ENCODE assay signal across 1 cellular context in the genomic region with DNA sequence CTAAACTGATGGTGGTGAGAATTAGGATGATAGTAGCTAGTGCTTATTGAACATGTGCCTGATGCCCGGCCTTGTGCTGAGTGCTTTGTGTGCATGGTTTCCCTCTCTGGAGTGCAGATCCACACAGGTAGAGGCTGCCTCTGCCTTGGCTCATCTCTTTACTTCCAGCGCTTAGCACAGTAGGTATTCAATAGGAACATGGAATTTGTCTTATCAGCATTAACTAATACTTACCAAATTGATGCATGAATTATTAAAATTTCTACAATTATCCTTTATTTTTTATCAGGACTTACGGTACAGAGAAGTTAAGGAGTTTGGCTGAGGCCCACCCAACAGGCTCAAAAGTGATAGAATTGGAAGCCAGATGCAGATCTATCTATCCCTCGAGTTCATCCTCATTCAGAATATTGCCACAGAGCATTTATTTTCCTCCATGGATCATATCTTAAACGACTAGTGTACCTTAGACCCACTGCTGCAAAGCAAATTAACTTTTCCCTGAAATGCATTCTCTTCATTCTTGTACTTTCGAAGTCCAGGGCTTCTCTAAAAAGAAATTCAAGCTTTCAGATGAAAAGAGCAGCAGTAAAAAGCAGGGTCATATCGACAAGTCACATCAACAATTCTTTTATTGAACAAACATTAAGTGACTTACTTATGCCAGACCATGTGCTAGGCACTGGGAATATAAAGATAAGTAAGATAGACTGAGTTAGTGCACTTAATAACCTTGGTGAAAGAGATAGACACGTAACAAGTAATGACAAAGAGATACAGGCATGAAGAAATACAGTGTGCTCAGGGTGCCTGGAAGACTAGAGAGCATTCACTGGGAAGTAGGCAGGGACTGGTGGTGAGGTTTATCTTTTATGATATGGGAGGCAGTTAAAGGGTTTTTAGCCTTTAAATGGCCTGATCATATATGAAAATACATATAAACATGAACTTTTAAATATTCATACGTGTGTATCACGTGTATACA.
TF ChIP-seq lines count a peak whose summit lies in the region.

No MANE protein-coding gene starts in this region.

TF ChIP-seq in HepG2, 621 proteins besides CTCF, POLR2A, EP300 and RAD21 (continued from another document and continues in another):
- TF ChIP-seq, protein P1, sequence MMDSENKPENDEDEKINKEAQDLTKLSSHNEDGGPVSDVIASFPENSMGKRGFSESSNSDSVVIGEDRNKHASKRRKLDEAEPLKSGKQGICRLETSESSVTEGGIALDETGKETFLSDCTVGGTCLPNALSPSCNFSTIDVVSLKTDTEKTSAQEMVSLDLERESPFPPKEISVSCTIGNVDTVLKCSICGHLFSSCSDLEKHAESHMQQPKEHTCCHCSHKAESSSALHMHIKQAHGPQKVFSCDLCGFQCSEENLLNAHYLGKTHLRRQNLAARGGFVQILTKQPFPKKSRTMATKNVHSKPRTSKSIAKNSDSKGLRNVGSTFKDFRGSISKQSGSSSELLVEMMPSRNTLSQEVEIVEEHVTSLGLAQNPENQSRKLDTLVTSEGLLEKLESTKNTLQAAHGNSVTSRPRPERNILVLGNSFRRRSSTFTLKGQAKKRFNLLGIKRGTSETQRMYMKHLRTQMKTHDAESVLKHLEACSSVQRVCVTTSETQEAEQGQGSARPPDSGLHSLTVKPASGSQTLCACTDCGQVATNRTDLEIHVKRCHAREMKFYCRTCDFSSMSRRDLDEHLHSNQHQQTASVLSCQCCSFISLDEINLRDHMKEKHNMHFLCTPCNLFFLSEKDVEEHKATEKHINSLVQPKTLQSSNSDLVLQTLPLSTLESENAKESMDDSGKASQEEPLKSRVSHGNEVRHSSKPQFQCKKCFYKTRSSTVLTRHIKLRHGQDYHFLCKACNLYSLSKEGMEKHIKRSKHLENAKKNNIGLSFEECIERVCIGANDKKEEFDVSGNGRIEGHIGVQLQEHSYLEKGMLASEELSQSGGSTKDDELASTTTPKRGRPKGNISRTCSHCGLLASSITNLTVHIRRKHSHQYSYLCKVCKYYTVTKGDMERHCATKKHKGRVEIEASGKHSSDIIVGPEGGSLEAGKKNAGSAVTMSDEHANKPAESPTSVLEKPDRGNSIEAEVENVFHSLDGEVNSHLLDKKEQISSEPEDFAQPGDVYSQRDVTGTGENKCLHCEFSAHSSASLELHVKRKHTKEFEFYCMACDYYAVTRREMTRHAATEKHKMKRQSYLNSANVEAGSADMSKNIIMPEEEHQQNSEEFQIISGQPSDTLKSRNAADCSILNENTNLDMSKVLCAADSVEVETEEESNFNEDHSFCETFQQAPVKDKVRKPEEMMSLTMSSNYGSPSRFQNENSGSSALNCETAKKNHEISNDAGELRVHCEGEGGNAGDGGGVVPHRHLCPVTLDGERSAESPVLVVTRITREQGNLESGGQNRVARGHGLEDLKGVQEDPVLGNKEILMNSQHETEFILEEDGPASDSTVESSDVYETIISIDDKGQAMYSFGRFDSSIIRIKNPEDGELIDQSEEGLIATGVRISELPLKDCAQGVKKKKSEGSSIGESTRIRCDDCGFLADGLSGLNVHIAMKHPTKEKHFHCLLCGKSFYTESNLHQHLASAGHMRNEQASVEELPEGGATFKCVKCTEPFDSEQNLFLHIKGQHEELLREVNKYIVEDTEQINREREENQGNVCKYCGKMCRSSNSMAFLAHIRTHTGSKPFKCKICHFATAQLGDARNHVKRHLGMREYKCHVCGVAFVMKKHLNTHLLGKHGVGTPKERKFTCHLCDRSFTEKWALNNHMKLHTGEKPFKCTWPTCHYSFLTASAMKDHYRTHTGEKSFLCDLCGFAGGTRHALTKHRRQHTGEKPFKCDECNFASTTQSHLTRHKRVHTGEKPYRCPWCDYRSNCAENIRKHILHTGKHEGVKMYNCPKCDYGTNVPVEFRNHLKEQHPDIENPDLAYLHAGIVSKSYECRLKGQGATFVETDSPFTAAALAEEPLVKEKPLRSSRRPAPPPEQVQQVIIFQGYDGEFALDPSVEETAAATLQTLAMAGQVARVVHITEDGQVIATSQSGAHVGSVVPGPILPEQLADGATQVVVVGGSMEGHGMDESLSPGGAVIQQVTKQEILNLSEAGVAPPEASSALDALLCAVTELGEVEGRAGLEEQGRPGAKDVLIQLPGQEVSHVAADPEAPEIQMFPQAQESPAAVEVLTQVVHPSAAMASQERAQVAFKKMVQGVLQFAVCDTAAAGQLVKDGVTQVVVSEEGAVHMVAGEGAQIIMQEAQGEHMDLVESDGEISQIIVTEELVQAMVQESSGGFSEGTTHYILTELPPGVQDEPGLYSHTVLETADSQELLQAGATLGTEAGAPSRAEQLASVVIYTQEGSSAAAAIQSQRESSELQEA (CRISPR knock-in tag; IDR thresholded peaks at IDR 0.05; ENCODE audit: not compliant biosample characterization): no peak
- TF ChIP-seq ZNF562 (CRISPR knock-in tag; IDR thresholded peaks at IDR 0.05; ENCODE audit: borderline replicate concordance) (no peak), SMARCC2 (IDR thresholded peaks at IDR 0.05) (no peak), MAFF (IDR thresholded peaks at IDR 0.05; ENCODE audit: low read depth, low read length) (peak; percentile 84), ZNF33B (CRISPR knock-in tag; IDR thresholded peaks at IDR 0.05) (no peak), MAFK (conservative IDR thresholded peaks at IDR 0.05 in 1 of 2, IDR thresholded peaks at IDR 0.05 in 1 of 2; ENCODE audit: low read length in 2 of 2) (peak; percentile 80 to 87), IKZF1 (IDR thresholded peaks at IDR 0.05) (no peak), AGO1 (IDR thresholded peaks at IDR 0.05; ENCODE audit: low read depth, low read length, poor library complexity, severe bottlenecking) (no peak), ZNF263 (CRISPR knock-in tag; IDR thresholded peaks at IDR 0.05) (no peak), ZNF138 (CRISPR knock-in tag; IDR thresholded peaks at IDR 0.05; ENCODE audit: low read depth) (no peak), ZNF614 (CRISPR knock-in tag; IDR thresholded peaks at IDR 0.05; ENCODE audit: borderline replicate concordance) (no peak), U2AF2 (IDR thresholded peaks at IDR 0.05; ENCODE audit: low read depth, low read length) (no peak), SMC3 (IDR thresholded peaks at IDR 0.05; ENCODE audit: low read length) (no peak), ZNF530 (CRISPR knock-in tag; IDR thresholded peaks at IDR 0.05; ENCODE audit: low read depth) (no peak), ZSCAN25 (CRISPR knock-in tag; IDR thresholded peaks at IDR 0.05) (no peak), BRCA1 (CRISPR knock-in tag; IDR thresholded peaks at IDR 0.05) (no peak), ZNF780A (CRISPR knock-in tag; IDR thresholded peaks at IDR 0.05) (no peak), TBL1XR1 (IDR thresholded peaks at IDR 0.05; ENCODE audit: borderline replicate concordance, low read length, partially characterized antibody) (no peak)
- TF ChIP-seq, protein P2, sequence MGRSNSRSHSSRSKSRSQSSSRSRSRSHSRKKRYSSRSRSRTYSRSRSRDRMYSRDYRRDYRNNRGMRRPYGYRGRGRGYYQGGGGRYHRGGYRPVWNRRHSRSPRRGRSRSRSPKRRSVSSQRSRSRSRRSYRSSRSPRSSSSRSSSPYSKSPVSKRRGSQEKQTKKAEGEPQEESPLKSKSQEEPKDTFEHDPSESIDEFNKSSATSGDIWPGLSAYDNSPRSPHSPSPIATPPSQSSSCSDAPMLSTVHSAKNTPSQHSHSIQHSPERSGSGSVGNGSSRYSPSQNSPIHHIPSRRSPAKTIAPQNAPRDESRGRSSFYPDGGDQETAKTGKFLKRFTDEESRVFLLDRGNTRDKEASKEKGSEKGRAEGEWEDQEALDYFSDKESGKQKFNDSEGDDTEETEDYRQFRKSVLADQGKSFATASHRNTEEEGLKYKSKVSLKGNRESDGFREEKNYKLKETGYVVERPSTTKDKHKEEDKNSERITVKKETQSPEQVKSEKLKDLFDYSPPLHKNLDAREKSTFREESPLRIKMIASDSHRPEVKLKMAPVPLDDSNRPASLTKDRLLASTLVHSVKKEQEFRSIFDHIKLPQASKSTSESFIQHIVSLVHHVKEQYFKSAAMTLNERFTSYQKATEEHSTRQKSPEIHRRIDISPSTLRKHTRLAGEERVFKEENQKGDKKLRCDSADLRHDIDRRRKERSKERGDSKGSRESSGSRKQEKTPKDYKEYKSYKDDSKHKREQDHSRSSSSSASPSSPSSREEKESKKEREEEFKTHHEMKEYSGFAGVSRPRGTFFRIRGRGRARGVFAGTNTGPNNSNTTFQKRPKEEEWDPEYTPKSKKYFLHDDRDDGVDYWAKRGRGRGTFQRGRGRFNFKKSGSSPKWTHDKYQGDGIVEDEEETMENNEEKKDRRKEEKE (IDR thresholded peaks at IDR 0.05): no peak
- TF ChIP-seq, protein P3, sequence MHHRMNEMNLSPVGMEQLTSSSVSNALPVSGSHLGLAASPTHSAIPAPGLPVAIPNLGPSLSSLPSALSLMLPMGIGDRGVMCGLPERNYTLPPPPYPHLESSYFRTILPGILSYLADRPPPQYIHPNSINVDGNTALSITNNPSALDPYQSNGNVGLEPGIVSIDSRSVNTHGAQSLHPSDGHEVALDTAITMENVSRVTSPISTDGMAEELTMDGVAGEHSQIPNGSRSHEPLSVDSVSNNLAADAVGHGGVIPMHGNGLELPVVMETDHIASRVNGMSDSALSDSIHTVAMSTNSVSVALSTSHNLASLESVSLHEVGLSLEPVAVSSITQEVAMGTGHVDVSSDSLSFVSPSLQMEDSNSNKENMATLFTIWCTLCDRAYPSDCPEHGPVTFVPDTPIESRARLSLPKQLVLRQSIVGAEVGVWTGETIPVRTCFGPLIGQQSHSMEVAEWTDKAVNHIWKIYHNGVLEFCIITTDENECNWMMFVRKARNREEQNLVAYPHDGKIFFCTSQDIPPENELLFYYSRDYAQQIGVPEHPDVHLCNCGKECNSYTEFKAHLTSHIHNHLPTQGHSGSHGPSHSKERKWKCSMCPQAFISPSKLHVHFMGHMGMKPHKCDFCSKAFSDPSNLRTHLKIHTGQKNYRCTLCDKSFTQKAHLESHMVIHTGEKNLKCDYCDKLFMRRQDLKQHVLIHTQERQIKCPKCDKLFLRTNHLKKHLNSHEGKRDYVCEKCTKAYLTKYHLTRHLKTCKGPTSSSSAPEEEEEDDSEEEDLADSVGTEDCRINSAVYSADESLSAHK (CRISPR knock-in tag; IDR thresholded peaks at IDR 0.05; ENCODE audit: borderline replicate concordance): no peak
- TF ChIP-seq, protein P4, sequence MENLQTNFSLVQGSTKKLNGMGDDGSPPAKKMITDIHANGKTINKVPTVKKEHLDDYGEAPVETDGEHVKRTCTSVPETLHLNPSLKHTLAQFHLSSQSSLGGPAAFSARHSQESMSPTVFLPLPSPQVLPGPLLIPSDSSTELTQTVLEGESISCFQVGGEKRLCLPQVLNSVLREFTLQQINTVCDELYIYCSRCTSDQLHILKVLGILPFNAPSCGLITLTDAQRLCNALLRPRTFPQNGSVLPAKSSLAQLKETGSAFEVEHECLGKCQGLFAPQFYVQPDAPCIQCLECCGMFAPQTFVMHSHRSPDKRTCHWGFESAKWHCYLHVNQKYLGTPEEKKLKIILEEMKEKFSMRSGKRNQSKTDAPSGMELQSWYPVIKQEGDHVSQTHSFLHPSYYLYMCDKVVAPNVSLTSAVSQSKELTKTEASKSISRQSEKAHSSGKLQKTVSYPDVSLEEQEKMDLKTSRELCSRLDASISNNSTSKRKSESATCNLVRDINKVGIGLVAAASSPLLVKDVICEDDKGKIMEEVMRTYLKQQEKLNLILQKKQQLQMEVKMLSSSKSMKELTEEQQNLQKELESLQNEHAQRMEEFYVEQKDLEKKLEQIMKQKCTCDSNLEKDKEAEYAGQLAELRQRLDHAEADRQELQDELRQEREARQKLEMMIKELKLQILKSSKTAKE (CRISPR knock-in tag; IDR thresholded peaks at IDR 0.05; ENCODE audit: borderline replicate concordance): no peak
- TF ChIP-seq, protein P5, sequence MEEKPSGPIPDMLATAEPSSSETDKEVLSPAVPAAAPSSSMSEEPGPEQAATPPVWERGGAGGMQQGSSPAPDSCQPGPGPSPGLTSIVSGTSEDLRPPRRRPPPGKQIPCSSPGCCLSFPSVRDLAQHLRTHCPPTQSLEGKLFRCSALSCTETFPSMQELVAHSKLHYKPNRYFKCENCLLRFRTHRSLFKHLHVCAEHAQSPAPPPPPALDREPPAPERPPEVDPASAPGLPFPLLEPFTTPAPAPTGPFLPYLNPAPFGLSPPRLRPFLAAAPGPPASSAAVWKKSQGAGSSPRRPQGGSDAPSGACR (CRISPR knock-in tag; IDR thresholded peaks at IDR 0.05): no peak
- TF ChIP-seq, protein P6, sequence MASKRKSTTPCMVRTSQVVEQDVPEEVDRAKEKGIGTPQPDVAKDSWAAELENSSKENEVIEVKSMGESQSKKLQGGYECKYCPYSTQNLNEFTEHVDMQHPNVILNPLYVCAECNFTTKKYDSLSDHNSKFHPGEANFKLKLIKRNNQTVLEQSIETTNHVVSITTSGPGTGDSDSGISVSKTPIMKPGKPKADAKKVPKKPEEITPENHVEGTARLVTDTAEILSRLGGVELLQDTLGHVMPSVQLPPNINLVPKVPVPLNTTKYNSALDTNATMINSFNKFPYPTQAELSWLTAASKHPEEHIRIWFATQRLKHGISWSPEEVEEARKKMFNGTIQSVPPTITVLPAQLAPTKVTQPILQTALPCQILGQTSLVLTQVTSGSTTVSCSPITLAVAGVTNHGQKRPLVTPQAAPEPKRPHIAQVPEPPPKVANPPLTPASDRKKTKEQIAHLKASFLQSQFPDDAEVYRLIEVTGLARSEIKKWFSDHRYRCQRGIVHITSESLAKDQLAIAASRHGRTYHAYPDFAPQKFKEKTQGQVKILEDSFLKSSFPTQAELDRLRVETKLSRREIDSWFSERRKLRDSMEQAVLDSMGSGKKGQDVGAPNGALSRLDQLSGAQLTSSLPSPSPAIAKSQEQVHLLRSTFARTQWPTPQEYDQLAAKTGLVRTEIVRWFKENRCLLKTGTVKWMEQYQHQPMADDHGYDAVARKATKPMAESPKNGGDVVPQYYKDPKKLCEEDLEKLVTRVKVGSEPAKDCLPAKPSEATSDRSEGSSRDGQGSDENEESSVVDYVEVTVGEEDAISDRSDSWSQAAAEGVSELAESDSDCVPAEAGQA (IDR thresholded peaks at IDR 0.05; ENCODE audit: low read depth): no peak
- TF ChIP-seq, protein P6 (CRISPR knock-in tag; IDR thresholded peaks at IDR 0.05; ENCODE audit: borderline replicate concordance): no peak
- TF ChIP-seq, protein P7, sequence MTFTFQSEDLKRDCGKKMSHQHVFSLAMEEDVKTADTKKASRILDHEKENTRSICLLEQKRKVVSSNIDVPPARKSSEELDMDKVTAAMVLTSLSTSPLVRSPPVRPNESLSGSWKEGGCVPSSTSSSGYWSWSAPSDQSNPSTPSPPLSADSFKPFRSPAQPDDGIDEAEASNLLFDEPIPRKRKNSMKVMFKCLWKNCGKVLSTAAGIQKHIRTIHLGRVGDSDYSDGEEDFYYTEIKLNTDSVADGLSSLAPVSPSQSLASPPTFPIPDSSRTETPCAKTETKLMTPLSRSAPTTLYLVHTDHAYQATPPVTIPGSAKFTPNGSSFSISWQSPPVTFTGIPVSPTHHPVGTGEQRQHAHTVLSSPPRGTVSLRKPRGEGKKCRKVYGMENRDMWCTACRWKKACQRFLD (CRISPR knock-in tag; IDR thresholded peaks at IDR 0.05; ENCODE audit: borderline replicate concordance): no peak
